In genomic region chr16:57745768-57746167, GRCh38 we compare ENCODE assay signal across 24 cellular contexts.
"Had no signal": no experiment of that assay in that cellular context is flagged by ENCODE, and none has a peak within 500 bp of the region (broad histone marks: within the 10 kb centered on the region; RNA-seq: fewer than 3 reads in every experiment).

No MANE protein-coding gene starts in this region.

- DNase-seq: activated CD4-positive, alpha-beta T cell treated with anti-CD3 and anti-CD28 coated beads for 48 hours; activated CD4-positive, alpha-beta T cell treated with anti-CD3 and anti-CD28 coated beads, Interleukin-2, amount 50 U/mL, for 48 hours; activated CD4-positive, CD25-positive, alpha-beta regulatory T cell treated with anti-CD3 and anti-CD28 coated beads, Interleukin-2, amount 50 U/mL, for 72 hours; activated CD8-positive, alpha-beta memory T cell treated with anti-CD3 and anti-CD28 coated beads, Interleukin-2, amount 10 ng/mL, durations not matched to agents 7 days and 5 days; activated effector memory CD4-positive, alpha-beta T cell treated with anti-CD3 and anti-CD28 coated beads, Interleukin-2, amount 50 U/mL, for 16 hours; activated naive CD4-positive, alpha-beta T cell treated with Interleukin-2 at 50 U/mL for 16 hours; activated T-cell treated with anti-CD3 and anti-CD28 coated beads, Interleukin-2, amount 50 U/mL, for 4 hours; amygdala; Kasumi-1; KBM-7; NCI-H1105 treated with DMSO at 0.1 percent for 48 hours; NCI-H146; NCI-H187 treated with DMSO at 0.1 percent for 48 hours; NCI-H2081 treated with DMSO at 0.1 percent for 48 hours; NCI-H226; NCI-H510A treated with DMSO at 0.1 percent for 48 hours; NCI-H748 treated with DMSO at 0.1 percent for 48 hours; SJCRH30; SK-N-SH had no signal

- H3K36me3 ChIP-seq: SJCRH30 had no signal

- H3K27ac ChIP-seq: SJCRH30 had no signal

- H3K9ac ChIP-seq: SK-N-SH had no signal

- H3K9me3 Mint-ChIP-seq: activated T-cell treated with anti-CD3 and anti-CD28 coated beads, Interleukin-2, amount 50 U/mL, for 4 hours; central memory CD8-positive, alpha-beta T cell; T-helper 2 cell treated with Interferon-gamma antibody and Interleukin-4, amounts not matched to agents 5 μg/mL and 100 μg/mL, for 36 hours; WTC11 had no signal

- H3K27me3 Mint-ChIP-seq: activated CD8-positive, alpha-beta memory T cell treated with anti-CD3 and anti-CD28 coated beads, Interleukin-2, amount 10 ng/mL, durations not matched to agents 7 days and 5 days; activated naive CD8-positive, alpha-beta T cell; brain; central memory CD8-positive, alpha-beta T cell had no signal

- H3K36me3 Mint-ChIP-seq: activated CD8-positive, alpha-beta memory T cell treated with anti-CD3 and anti-CD28 coated beads, Interleukin-2, amount 10 ng/mL, durations not matched to agents 7 days and 5 days; WTC11 had no signal

- ATAC-seq: activated CD8-positive, alpha-beta memory T cell treated with anti-CD3 and anti-CD28 coated beads, Interleukin-2, amount 10 ng/mL, durations not matched to agents 7 days and 5 days; activated T-cell treated with anti-CD3 and anti-CD28 coated beads, Interleukin-2, amount 50 U/mL, for 4 hours; WTC11 had no signal

- H3K27me3 ChIP-seq: SJCRH30 had no signal

- H3K4me3 ChIP-seq: SJCRH30 had no signal

- H3K4me3 Mint-ChIP-seq: activated CD8-positive, alpha-beta memory T cell treated with anti-CD3 and anti-CD28 coated beads, Interleukin-2, amount 10 ng/mL, durations not matched to agents 7 days and 5 days; activated naive CD8-positive, alpha-beta T cell; activated T-cell treated with anti-CD3 and anti-CD28 coated beads, Interleukin-2, amount 50 U/mL, for 4 hours; brain; central memory CD8-positive, alpha-beta T cell; T-helper 2 cell treated with Interferon-gamma antibody and Interleukin-4, amounts not matched to agents 5 μg/mL and 100 μg/mL, for 36 hours; WTC11 had no signal

- H3K4me2 ChIP-seq: SK-N-SH had no signal

- H3K27ac Mint-ChIP-seq: activated CD8-positive, alpha-beta memory T cell treated with anti-CD3 and anti-CD28 coated beads, Interleukin-2, amount 10 ng/mL, durations not matched to agents 7 days and 5 days; activated naive CD8-positive, alpha-beta T cell; T-helper 2 cell treated with Interferon-gamma antibody and Interleukin-4, amounts not matched to agents 5 μg/mL and 100 μg/mL, for 36 hours; WTC11 had no signal
